In the genomic region with DNA sequence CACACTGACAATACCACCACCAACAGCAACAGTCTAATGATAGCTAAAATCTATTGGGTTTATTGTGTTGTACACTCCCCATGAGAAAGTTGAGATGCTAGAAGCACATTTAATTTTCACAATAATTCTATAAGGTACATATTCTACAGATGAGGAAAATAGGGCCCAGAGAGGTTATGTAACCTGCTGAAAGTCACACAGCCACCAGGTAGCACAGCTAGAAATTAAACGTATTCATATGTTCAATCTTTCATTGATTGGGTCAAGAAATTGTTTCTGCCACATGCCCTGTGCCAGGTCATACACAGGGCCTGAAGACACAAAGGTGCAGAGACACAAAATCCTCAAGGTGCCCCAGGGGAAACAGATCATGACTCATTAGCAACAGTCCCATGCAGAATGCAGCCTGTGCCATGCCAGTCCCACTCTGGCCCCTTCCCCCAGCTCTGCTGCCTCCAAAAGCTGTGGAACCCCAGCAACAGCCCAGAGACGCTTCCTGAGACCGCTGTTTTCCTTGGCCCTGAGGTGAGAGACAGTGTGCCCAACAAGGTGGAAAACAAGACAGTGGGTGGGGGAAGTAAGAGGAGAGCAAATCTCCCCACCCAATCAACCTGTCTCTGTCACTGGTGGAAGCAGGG, we compare ENCODE assay signal across 1 cellular context.
A peak's percentile ranks its signal among the peaks of the same experiment; 100 is the strongest.
TF ChIP-seq lines count a peak whose summit lies in the region.

No MANE protein-coding gene starts in this region.

TF ChIP-seq in H1, 55 proteins besides CTCF, POLR2A, EP300 and RAD21:
- no peak for TF ChIP-seq POLR2AphosphoS5 (IDR thresholded peaks at IDR 0.05; ENCODE audit: low read depth, low read length)
- peak; percentile 78; the same call in 1 of the 2 replicates for TF ChIP-seq KDM1A (IDR thresholded peaks at IDR 0.05; ENCODE audit: borderline replicate concordance, low read length)
